8 cellular contexts compared by ENCODE assay signal in the genomic region with DNA sequence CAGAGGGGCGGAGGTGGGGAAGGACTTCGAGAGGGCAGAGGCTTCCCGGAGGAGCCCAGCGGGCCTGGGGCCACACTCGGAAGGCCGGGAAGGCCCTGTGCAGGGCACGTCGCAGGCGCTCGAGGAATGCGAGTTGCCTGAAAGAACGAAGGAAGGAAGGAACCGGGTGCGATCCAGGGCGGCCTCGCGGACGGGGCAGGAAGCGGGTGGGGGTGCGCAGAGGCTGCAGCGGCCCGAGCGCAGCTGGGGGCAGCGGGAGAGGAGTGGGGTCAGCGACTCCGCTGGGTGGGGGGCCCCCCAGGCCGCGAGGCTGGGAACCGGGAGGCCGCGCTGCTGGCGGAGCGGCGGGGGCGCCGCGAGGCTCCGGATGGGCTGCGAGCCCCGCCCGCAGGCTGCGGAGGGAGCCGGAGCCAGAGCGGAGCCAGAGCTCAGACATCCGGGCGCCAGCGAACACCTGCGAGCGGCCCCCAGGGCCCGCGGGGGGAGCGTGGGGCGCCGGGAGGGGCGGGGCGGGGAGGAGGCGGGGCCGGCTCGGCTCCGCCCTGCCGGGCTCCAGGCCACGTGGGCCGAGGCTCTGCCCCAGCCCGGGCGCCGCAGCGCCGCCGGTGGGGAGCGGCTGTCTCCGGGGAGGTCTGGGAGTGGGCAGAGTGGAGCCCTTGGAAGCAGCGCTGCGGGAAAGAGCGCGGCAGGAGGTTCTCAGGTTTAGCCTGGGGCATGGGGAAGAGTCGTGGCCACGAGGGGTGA. TPM values are rescaled to one million over a fixed set of nuclear protein-coding genes. Genes with fewer than 3 reads are reported as not detected.
A peak's percentile ranks its signal among the peaks of the same experiment; 100 is the strongest.
DNase-seq lines count a peak whose midpoint lies in the region; TF ChIP-seq lines count a peak whose summit lies in the region.

No MANE protein-coding gene starts in this region.

- H3K27me3 ChIP-seq in HUES6 (ENCODE audit: control insufficient read depth, insufficient read depth, low read length), result peaks cover 18% of the 10 kb centered on the region; the same call in 1 of the 2 replicates
- no peaks in the 10 kb centered on the region for H3K27me3 ChIP-seq in muscle layer of duodenum (ENCODE audit: low read depth, low read length)

- H3K4me1 ChIP-seq in HUES6 (ENCODE audit: control insufficient read depth, insufficient read depth, low read length), result peaks cover 48% of the 10 kb centered on the region
- peaks cover 12 to 30% of the 10 kb centered on the region in 2 donors for H3K4me1 ChIP-seq in muscle layer of duodenum (ENCODE audit: control insufficient read depth in 1 of 2, insufficient read depth in 2 of 2, low read length in 2 of 2)

- H3K9ac ChIP-seq in HUES6 (ENCODE audit: low read length), result peak overlapping the region; percentile 94

- peak; percentile 81 for DNase-seq in Caki2 (ENCODE audit: low read depth)
- peak; percentile 97 for DNase-seq in GM20000 (ENCODE audit: low spot score)
- peak; percentile 60 for DNase-seq in NOMO-1 treated with dmso at 0.1 percent for 144 hours (lab: John Stamatoyannopoulos, UW; ENCODE audit: unreplicated experiment)
- peak; percentile 84 for DNase-seq in activated T-cell treated with anti-CD3 and anti-CD28 coated beads for 48 hours (ENCODE audit: low read depth)
- DNase-seq in epithelial cell of proximal tubule (ENCODE audit: low read depth), result no peak
- peak; percentile 49 for DNase-seq in stimulated activated CD8-positive, alpha-beta memory T cell treated with anti-CD3 and anti-CD28 coated beads, Interleukin-7, amount 100 ng/mL, for 24 hours (ENCODE audit: low read depth)

- peak overlapping the region; percentile 62 for H3K4me3 ChIP-seq in HUES6 (ENCODE audit: low read depth, low read length)
- peak overlapping the region; percentile 56 for H3K4me3 ChIP-seq in epithelial cell of proximal tubule (ENCODE audit: low read depth, low read length)
- peak overlapping the region; percentile 66 to 89 for H3K4me3 ChIP-seq in muscle layer of duodenum (ENCODE audit: low read depth in 1 of 2, low read length in 2 of 2)

- H3K9me3 ChIP-seq in HUES6 (ENCODE audit: control insufficient read depth, insufficient read depth, low read depth, low read length) (no peaks in the 10 kb centered on the region), muscle layer of duodenum (ENCODE audit: control insufficient read depth in 1 of 2, low read length in 2 of 2) (no peaks in the 10 kb centered on the region)

- in situ Hi-C loops in Caki2 (cut with HindIII; ENCODE audit: low pct_unique_long_range_greater_than_20kb, low sequenced_read_pairs), result no loop called here

- peak overlapping the region; percentile 94 for H3K27ac ChIP-seq in HUES6 (ENCODE audit: low read depth, low read length)
- peak overlapping the region; percentile 91 for H3K27ac ChIP-seq in muscle layer of duodenum (ENCODE audit: low read length)

- TF ChIP-seq CTCF in GM20000 (IDR thresholded peaks at IDR 0.05; ENCODE audit: extremely low read depth, missing control alignments) (no peak), epithelial cell of proximal tubule (conservative IDR thresholded peaks at IDR 0.05; ENCODE audit: low read depth, low read length) (no peak)

- H3K36me3 ChIP-seq in HUES6 (ENCODE audit: control insufficient read depth, insufficient read depth, low read length), result peaks cover 16% of the 10 kb centered on the region
- peaks cover 0 to 10% of the 10 kb centered on the region in 2 donors for H3K36me3 ChIP-seq in muscle layer of duodenum (ENCODE audit: control insufficient read depth in 1 of 2, insufficient read depth in 2 of 2, low read length in 2 of 2)

RNA-seq across cellular contexts. Expression of gene ID3, which starts 4.6 kb away (rescaled TPM):
- 460 and 470 TPM in 2 replicates for total RNA-seq in Caki2 (2014; rRNA removed; shearing (Covaris generic); ENCODE audit: low replicate concordance)
- 76.0 and 154 TPM in 2 replicates for total RNA-seq in epithelial cell of proximal tubule

RNA-seq across cellular contexts. Expression of gene E2F2, which starts 23.6 kb away (rescaled TPM):
- 8.4 and 10.7 TPM in 2 replicates for total RNA-seq in Caki2 (2014; rRNA removed; shearing (Covaris generic); ENCODE audit: low replicate concordance)
- total RNA-seq in epithelial cell of proximal tubule, result 4.0 and 6.5 TPM in 2 replicates
